Comparison of ENCODE assay signal across 32 cellular contexts in genomic region chr10:128766915-128767314, GRCh38.
A peak's percentile ranks its signal among the peaks of the same experiment; 100 is the strongest.
DNase-seq lines count a peak whose midpoint lies in the region; ATAC-seq and TF ChIP-seq lines count a peak whose summit lies in the region.
"Had no signal": no experiment of that assay in that cellular context is flagged by ENCODE, and none has a peak within 500 bp of the region (broad histone marks: within the 10 kb centered on the region; RNA-seq: fewer than 3 reads in every experiment).

No MANE protein-coding gene starts in this region.

- peak; percentile 1 for DNase-seq in colonic mucosa
- DNase-seq in esophagus muscularis mucosa (ENCODE audit: extremely low spot score) = peak; percentile 60
- peak; percentile 60 for DNase-seq in osteoblast (ENCODE audit: insufficient read length, low spot score, missing footprints)
- no peak for DNase-seq in activated naive CD4-positive, alpha-beta T cell treated with anti-CD3 and anti-CD28 coated beads, Interleukin-2, amount 50 U/mL, for 72 hours (ENCODE audit: low spot score in 2 of 2)
- no peak for DNase-seq in SKM-1 (lab: John Stamatoyannopoulos, UW; ENCODE audit: unreplicated experiment)
- no peak for DNase-seq in 8988T
- DNase-seq: ACHN; AML-193; BE2C; C1 segment of cervical spinal cord; Caco-2; Calu3; CD4-positive, alpha-beta memory T cell; CD4-positive, alpha-beta T cell; CD4-positive, CD25-positive, alpha-beta regulatory T cell; CD8-positive, alpha-beta memory T cell; CD8-positive, alpha-beta T cell; COR-L47; DMS 273 treated with DMSO at 0.1 percent for 48 hours; DMS153; DMS53; DMS79; DMS79 treated with DMSO at 0.1 percent for 48 hours; DND-41; EL had no signal

- H3K9ac ChIP-seq in colonic mucosa (ENCODE audit: low read depth in 2 of 2, low read length in 2 of 2) = no peak overlapping the region
- H3K9ac ChIP-seq: BLaER1; BLaER1 treated with 17β-estradiol and CSF1 and Interleukin-3, amounts not matched to agents 10 nM and 100 nM had no signal

- H3K4me3 ChIP-seq in colonic mucosa (no peak overlapping the region), esophagus muscularis mucosa (no peak overlapping the region), osteoblast (ENCODE audit: insufficient read depth, low read length) (no peak overlapping the region)
- H3K4me3 ChIP-seq: A549; BLaER1; BLaER1 treated with 17β-estradiol and CSF1 and Interleukin-3, amounts not matched to agents 10 nM and 100 nM had no signal

- TF ChIP-seq EP300 in esophagus muscularis mucosa (IDR thresholded peaks at IDR 0.05) = no peak

- no peaks in the 10 kb centered on the region for H3K9me3 ChIP-seq in colonic mucosa
- H3K9me3 ChIP-seq in esophagus muscularis mucosa = no peaks in the 10 kb centered on the region
- no peaks in the 10 kb centered on the region for H3K9me3 ChIP-seq in osteoblast (ENCODE audit: low read depth, low read length)
- H3K9me3 ChIP-seq: A549, BE2C, Caco-2 had no signal

- H3K4me1 ChIP-seq in colonic mucosa = no peaks in the 10 kb centered on the region
- no peaks in the 10 kb centered on the region for H3K4me1 ChIP-seq in esophagus muscularis mucosa
- no peaks in the 10 kb centered on the region for H3K4me1 ChIP-seq in osteoblast (ENCODE audit: insufficient read depth, low read length)
- H3K4me1 ChIP-seq: A549, BE2C, Caco-2 had no signal

- no peak for ATAC-seq in activated naive CD4-positive, alpha-beta T cell treated with anti-CD3 and anti-CD28 coated beads, Interleukin-2, amount 50 U/mL, for 72 hours
- ATAC-seq: A549; CD8-positive, alpha-beta T cell had no signal

- H3K27me3 ChIP-seq in colonic mucosa = no peaks in the 10 kb centered on the region
- H3K27me3 ChIP-seq in esophagus muscularis mucosa = no peaks in the 10 kb centered on the region
- no peaks in the 10 kb centered on the region for H3K27me3 ChIP-seq in osteoblast (ENCODE audit: insufficient read depth, low read length)
- H3K27me3 ChIP-seq: BE2C; BLaER1; BLaER1 treated with 17β-estradiol and CSF1 and Interleukin-3, amounts not matched to agents 10 nM and 100 nM had no signal

- H3K4me2 ChIP-seq in osteoblast (ENCODE audit: insufficient read depth, low read length) = no peak overlapping the region
- H3K4me2 ChIP-seq: A549; BLaER1; BLaER1 treated with 17β-estradiol and CSF1 and Interleukin-3, amounts not matched to agents 10 nM and 100 nM had no signal

- TF ChIP-seq POLR2A in esophagus muscularis mucosa (IDR thresholded peaks at IDR 0.05; ENCODE audit: low read depth) = no peak

- H3K36me3 ChIP-seq in colonic mucosa (no peaks in the 10 kb centered on the region), esophagus muscularis mucosa (no peaks in the 10 kb centered on the region), osteoblast (ENCODE audit: insufficient read depth, low read length) (no peaks in the 10 kb centered on the region)
- H3K36me3 ChIP-seq: BE2C; BLaER1; BLaER1 treated with 17β-estradiol and CSF1 and Interleukin-3, amounts not matched to agents 10 nM and 100 nM had no signal

- no peak for TF ChIP-seq CTCF in colonic mucosa (IDR thresholded peaks at IDR 0.05)
- TF ChIP-seq CTCF in esophagus muscularis mucosa (IDR thresholded peaks at IDR 0.05) = no peak
- TF ChIP-seq CTCF in osteoblast (IDR thresholded peaks at IDR 0.05; ENCODE audit: extremely low read depth, low read depth, low read length) = no peak

- H3K9me3 Mint-ChIP-seq in activated naive CD4-positive, alpha-beta T cell treated with anti-CD3 and anti-CD28 coated beads, Interleukin-2, amount 50 U/mL, for 72 hours = peaks cover 0 to 5% of the 10 kb centered on the region in 2 donors
- H3K9me3 Mint-ChIP-seq: CD4-positive, alpha-beta T cell; CD8-positive, alpha-beta T cell had no signal

- no peak overlapping the region for H2AFZ ChIP-seq in osteoblast (ENCODE audit: low read length)

- H3K79me2 ChIP-seq in osteoblast (ENCODE audit: insufficient read depth, low read length) = no peaks in the 10 kb centered on the region

- H3K27ac Mint-ChIP-seq in activated naive CD4-positive, alpha-beta T cell treated with anti-CD3 and anti-CD28 coated beads, Interleukin-2, amount 50 U/mL, for 72 hours = no peak overlapping the region
- H3K27ac Mint-ChIP-seq: B cell; CD14-positive monocyte; CD4-positive, alpha-beta memory T cell; CD4-positive, alpha-beta T cell; CD4-positive, CD25-positive, alpha-beta regulatory T cell; CD8-positive, alpha-beta memory T cell; CD8-positive, alpha-beta T cell had no signal

- H4K20me1 ChIP-seq in osteoblast (ENCODE audit: insufficient read depth, low read length) = no peaks in the 10 kb centered on the region
- H4K20me1 ChIP-seq: BLaER1; BLaER1 treated with 17β-estradiol and CSF1 and Interleukin-3, amounts not matched to agents 10 nM and 100 nM had no signal

- 71% methylated on average over 2 of the region's 2 CpGs for WGBS in esophagus muscularis mucosa

- H3K36me3 Mint-ChIP-seq in activated naive CD4-positive, alpha-beta T cell treated with anti-CD3 and anti-CD28 coated beads, Interleukin-2, amount 50 U/mL, for 72 hours = no peaks in the 10 kb centered on the region
- H3K36me3 Mint-ChIP-seq: CD14-positive monocyte; CD4-positive, alpha-beta memory T cell; CD4-positive, CD25-positive, alpha-beta regulatory T cell; CD8-positive, alpha-beta memory T cell; CD8-positive, alpha-beta T cell had no signal

- intact Hi-C loops in colonic mucosa (cut with DNase I) = no loop called here
- intact Hi-C loops in esophagus muscularis mucosa (cut with DNase I) = no loop called here

- H3K27ac ChIP-seq in colonic mucosa (no peak overlapping the region), esophagus muscularis mucosa (replicated peaks in 1 of 4) (no peak overlapping the region), osteoblast (ENCODE audit: low read depth, low read length) (no peak overlapping the region)
- H3K27ac ChIP-seq: 22Rv1; A549; BLaER1; BLaER1 treated with 17β-estradiol and CSF1 and Interleukin-3, amounts not matched to agents 10 nM and 100 nM; C4-2B had no signal

Comparison
In these comparisons a context has a peak if more than half of its experiments do, and no peak if none do; other contexts are left out.
1. DNase-seq: peak in colonic mucosa (single experiment), esophagus muscularis mucosa (single experiment) and osteoblast (single experiment); none in activated naive CD4-positive, alpha-beta T cell treated with anti-CD3 and anti-CD28 coated beads, Interleukin-2, amount 50 U/mL, for 72 hours (0 of 2), SKM-1 (single experiment) and 8988T (single experiment).